8 cellular contexts compared by ENCODE assay signal in genomic region chr1:37602750-37603694, GRCh38. TPM values are rescaled to one million over a fixed set of nuclear protein-coding genes. Genes with fewer than 3 reads are reported as not detected.
DNase-seq lines count a peak whose midpoint lies in the region; ATAC-seq and TF ChIP-seq lines count a peak whose summit lies in the region.

No MANE protein-coding gene starts in this region.

- ATAC-seq in GM19023 (IDR thresholded peaks at IDR 0.05; ENCODE audit: unreplicated experiment) (no peak), HG03139 (IDR thresholded peaks at IDR 0.05; ENCODE audit: unreplicated experiment) (no peak)

- peak; percentile 71 for TF ChIP-seq CTCF in GM12873 (IDR thresholded peaks at IDR 0.05; ENCODE audit: insufficient read depth, low read depth, low read length, missing control alignments)
- peak; percentile 59 for TF ChIP-seq CTCF in endothelial cell (IDR thresholded peaks at IDR 0.05; ENCODE audit: unreplicated experiment)
- TF ChIP-seq CTCF in nephron progenitor cell (IDR thresholded peaks at IDR 0.05), result peak; percentile 71

- H3K27ac Mint-ChIP-seq in endothelial cell (ENCODE audit: unreplicated experiment) (no peak overlapping the region), nephron progenitor cell (no peak overlapping the region)

- H3K36me3 Mint-ChIP-seq in endothelial cell (ENCODE audit: low read depth, unreplicated experiment) (no peaks in the 10 kb centered on the region), nephron progenitor cell (ENCODE audit: low read depth) (no peaks in the 10 kb centered on the region)

- H3K9me3 Mint-ChIP-seq in endothelial cell (ENCODE audit: unreplicated experiment) (no peaks in the 10 kb centered on the region), nephron progenitor cell (no peaks in the 10 kb centered on the region)

- DNase-seq in AG08395 (ENCODE audit: low spot score), result peak; percentile 52
- peak; percentile 29 for DNase-seq in NCI-H2196 (lab: John Stamatoyannopoulos, UW; ENCODE audit: unreplicated experiment)
- DNase-seq in activated CD4-positive, alpha-beta T cell treated with anti-CD3 and anti-CD28 coated beads for 4 hours, result peak; percentile 27 to 38
- peak; percentile 35 for DNase-seq in endothelial cell (ENCODE audit: low spot score)
- DNase-seq in nephron progenitor cell, result peak; percentile 55

- peaks cover 3% of the 10 kb centered on the region for H3K27me3 Mint-ChIP-seq in endothelial cell (ENCODE audit: unreplicated experiment)
- H3K27me3 Mint-ChIP-seq in nephron progenitor cell (ENCODE audit: low read depth, poor library complexity), result peaks cover 52% of the 10 kb centered on the region

- no peaks in the 10 kb centered on the region for H3K4me1 Mint-ChIP-seq in endothelial cell (ENCODE audit: unreplicated experiment)
- peaks cover 5% of the 10 kb centered on the region for H3K4me1 Mint-ChIP-seq in nephron progenitor cell

- H3K4me3 Mint-ChIP-seq in endothelial cell (ENCODE audit: unreplicated experiment) (no peak overlapping the region), nephron progenitor cell (no peak overlapping the region)

RNA-seq across cellular contexts. Expression of gene GNL2, which starts 7.3 kb away (rescaled TPM):
- total RNA-seq in endothelial cell (ENCODE audit: unreplicated experiment), result 38.9 TPM

RNA-seq across cellular contexts. Expression of gene RSPO1, which starts 31.7 kb away (rescaled TPM):
- total RNA-seq in endothelial cell (ENCODE audit: unreplicated experiment), result not detected

RNA-seq across cellular contexts. Expression of gene DNALI1, which starts 46.3 kb away (rescaled TPM):
- 13.0 TPM for total RNA-seq in endothelial cell (ENCODE audit: unreplicated experiment)

RNA-seq across cellular contexts. Expression of gene SNIP1, which starts 48.9 kb away (rescaled TPM):
- 21.4 TPM for total RNA-seq in endothelial cell (ENCODE audit: unreplicated experiment)
